8 cellular contexts compared by ENCODE assay signal in the genomic region with DNA sequence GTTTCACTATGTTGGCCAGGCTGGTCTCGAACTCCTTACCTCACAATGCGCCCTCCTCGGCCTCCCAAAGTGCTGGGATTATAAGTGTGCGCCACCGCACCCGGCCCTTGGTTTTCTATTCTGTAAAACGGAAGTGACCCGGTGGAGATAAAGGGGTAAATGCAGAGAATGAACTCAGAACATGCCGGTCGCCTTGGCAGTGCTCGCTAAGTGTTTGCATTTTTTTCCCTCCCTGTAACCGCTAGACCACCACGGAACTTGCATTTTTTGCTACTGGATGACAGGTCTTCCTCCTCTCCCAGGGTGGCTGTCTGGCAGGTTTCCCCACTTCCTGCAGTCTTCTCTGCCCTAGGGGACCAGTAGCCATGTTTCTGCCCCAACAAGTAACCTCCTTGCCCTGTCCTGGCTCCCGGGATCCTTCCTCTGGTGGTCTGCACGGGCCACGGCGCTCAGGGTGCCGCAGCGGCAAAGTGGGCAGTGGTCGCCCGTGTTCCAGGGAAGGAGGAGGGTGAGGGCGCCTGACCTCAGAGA. TPM values are rescaled to one million over a fixed set of nuclear protein-coding genes. Genes with fewer than 3 reads are reported as not detected.
DNase-seq lines count a peak whose midpoint lies in the region; ATAC-seq and TF ChIP-seq lines count a peak whose summit lies in the region.

No MANE protein-coding gene starts in this region.

- H3K9me2 ChIP-seq in GM23248 (ENCODE audit: insufficient read depth), result no peaks in the 10 kb centered on the region

- no peaks in the 10 kb centered on the region for H3K9me3 Mint-ChIP-seq in T-helper 1 cell treated with Interleukin-12 subunit alpha and Interleukin-12 subunit beta and Interleukin-4 antibody, amounts not matched to agents 30 μg/mL and 1 μg/mL, for 36 hours
- H3K9me3 Mint-ChIP-seq in stimulated activated effector memory CD8-positive, alpha-beta T cell treated with anti-CD3 and anti-CD28 coated beads, Interleukin-12 subunit alpha, Interleukin-12 subunit beta, amount 100 ng/mL, for 72 hours, result no peaks in the 10 kb centered on the region

- peaks cover 21% of the 10 kb centered on the region for H3K4me1 Mint-ChIP-seq in T-helper 1 cell treated with Interleukin-12 subunit alpha and Interleukin-12 subunit beta and Interleukin-4 antibody, amounts not matched to agents 30 μg/mL and 1 μg/mL, for 36 hours (ENCODE audit: low read depth)
- peaks cover 29% of the 10 kb centered on the region for H3K4me1 Mint-ChIP-seq in stimulated activated effector memory CD8-positive, alpha-beta T cell treated with anti-CD3 and anti-CD28 coated beads, Interleukin-12 subunit alpha, Interleukin-12 subunit beta, amount 100 ng/mL, for 72 hours

- H4K20me1 ChIP-seq in GM23248 (ENCODE audit: insufficient read depth), result no peaks in the 10 kb centered on the region

- intact Hi-C loops in esophagus squamous epithelium (cut with DNase I), result no loop called here

- H3K27me3 ChIP-seq in GM23248 (replicated peaks; ENCODE audit: insufficient read depth), result no peaks in the 10 kb centered on the region
- H3K27me3 ChIP-seq in esophagus squamous epithelium, result no peaks in the 10 kb centered on the region

- peak overlapping the region; percentile 93 for H2AFZ ChIP-seq in GM23248

- DNase-seq in GM23248 (no peak), esophagus squamous epithelium (lab: John Stamatoyannopoulos, UW) (no peak), GM10248 (ENCODE audit: extremely low spot score) (no peak), NCI-H1092 treated with DMSO at 0.1 percent for 48 hours (lab: John Stamatoyannopoulos, UW) (no peak)
- DNase-seq in stimulated activated effector memory CD8-positive, alpha-beta T cell treated with anti-CD3 and anti-CD28 coated beads, Interleukin-12 subunit alpha, Interleukin-12 subunit beta, amount 100 ng/mL, for 72 hours (ENCODE audit: low spot score in 2 of 2), result peak; percentile 21 to 67

- no peaks in the 10 kb centered on the region for H3K79me2 ChIP-seq in GM23248 (ENCODE audit: insufficient read depth)

- peak overlapping the region; percentile 85 for H3K9ac ChIP-seq in GM23248

- H3K4me3 ChIP-seq in GM23248 (peak overlapping the region; percentile 54), esophagus squamous epithelium (peak overlapping the region in 1 of 4 donors; percentile 49)

- peaks cover 9% of the 10 kb centered on the region for H3F3A ChIP-seq in GM23248 (ENCODE audit: insufficient read depth)

- H3K4me3 Mint-ChIP-seq in T-helper 1 cell treated with Interleukin-12 subunit alpha and Interleukin-12 subunit beta and Interleukin-4 antibody, amounts not matched to agents 30 μg/mL and 1 μg/mL, for 36 hours, result no peak overlapping the region
- peak overlapping the region; percentile 70 for H3K4me3 Mint-ChIP-seq in stimulated activated effector memory CD8-positive, alpha-beta T cell treated with anti-CD3 and anti-CD28 coated beads, Interleukin-12 subunit alpha, Interleukin-12 subunit beta, amount 100 ng/mL, for 72 hours

- no peak for TF ChIP-seq CTCF in esophagus squamous epithelium (IDR thresholded peaks at IDR 0.05)
- TF ChIP-seq CTCF in GM10248 (IDR thresholded peaks at IDR 0.05; ENCODE audit: control extremely low read depth, extremely low read depth, low read depth, missing control alignments), result no peak

- peaks cover 9% of the 10 kb centered on the region for H3K36me3 Mint-ChIP-seq in T-helper 1 cell treated with Interleukin-12 subunit alpha and Interleukin-12 subunit beta and Interleukin-4 antibody, amounts not matched to agents 30 μg/mL and 1 μg/mL, for 36 hours (ENCODE audit: low read depth)
- H3K36me3 Mint-ChIP-seq in stimulated activated effector memory CD8-positive, alpha-beta T cell treated with anti-CD3 and anti-CD28 coated beads, Interleukin-12 subunit alpha, Interleukin-12 subunit beta, amount 100 ng/mL, for 72 hours, result peaks cover 17% of the 10 kb centered on the region

- H3K27ac ChIP-seq in GM23248 (peak overlapping the region; percentile 95), esophagus squamous epithelium (peak overlapping the region; percentile 79 to 95 (median 88))

- no peaks in the 10 kb centered on the region for H3K27me3 Mint-ChIP-seq in T-helper 1 cell treated with Interleukin-12 subunit alpha and Interleukin-12 subunit beta and Interleukin-4 antibody, amounts not matched to agents 30 μg/mL and 1 μg/mL, for 36 hours (ENCODE audit: low read depth)

- CTCF ChIA-PET in GM10248 (lab: Yijun Ruan, JAX), result no interaction called here

- peak; percentile 49 for ATAC-seq in stimulated activated effector memory CD8-positive, alpha-beta T cell treated with anti-CD3 and anti-CD28 coated beads, Interleukin-12 subunit alpha, Interleukin-12 subunit beta, amount 100 ng/mL, for 72 hours
- ATAC-seq in HG02642 (IDR thresholded peaks at IDR 0.05; ENCODE audit: poor library complexity, unreplicated experiment), result no peak
- ATAC-seq in GM18502 (IDR thresholded peaks at IDR 0.05; ENCODE audit: poor library complexity, unreplicated experiment), result no peak

- peak overlapping the region; percentile 66 for H3K4me2 ChIP-seq in GM23248 (ENCODE audit: unreplicated experiment)

- in situ Hi-C loops in GM23248 (cut with MboI), result loop anchor here (25.0 kb wide), 1 partner anchor 1749 kb away; no protein-coding TSS in a partner anchor

- WGBS in GM23248 (ENCODE audit: low coverage in 1 of 2, low lambda C conversion rate in 2 of 2, missing lambda C conversion rate in 2 of 2), 2 experiments, result 89 to 90% methylated on average over 22 of the region's 22 CpGs
- whole genome bisulfite sequencing in esophagus squamous epithelium, 2 donors, result 72 to 81% methylated on average over 8 to 13 of the region's 22 CpGs

- H3K27ac Mint-ChIP-seq in T-helper 1 cell treated with Interleukin-12 subunit alpha and Interleukin-12 subunit beta and Interleukin-4 antibody, amounts not matched to agents 30 μg/mL and 1 μg/mL, for 36 hours, result peak overlapping the region; percentile 89
- peak overlapping the region; percentile 88 for H3K27ac Mint-ChIP-seq in stimulated activated effector memory CD8-positive, alpha-beta T cell treated with anti-CD3 and anti-CD28 coated beads, Interleukin-12 subunit alpha, Interleukin-12 subunit beta, amount 100 ng/mL, for 72 hours

- H3K4me1 ChIP-seq in GM23248 (ENCODE audit: insufficient read depth) (peaks cover 15% of the 10 kb centered on the region), esophagus squamous epithelium (peaks cover 3 to 39% (median 29%) of the 10 kb centered on the region in 3 donors)

- POLR2A ChIA-PET in GM10248 (lab: Yijun Ruan, JAX), result no interaction called here

- H3K36me3 ChIP-seq in GM23248 (ENCODE audit: low read depth) (no peaks in the 10 kb centered on the region), esophagus squamous epithelium (no peaks in the 10 kb centered on the region)

- no peak for TF ChIP-seq POLR2A in esophagus squamous epithelium (IDR thresholded peaks at IDR 0.05)

- H3K9me3 ChIP-seq in GM23248 (ENCODE audit: low read depth) (no peaks in the 10 kb centered on the region), esophagus squamous epithelium (no peaks in the 10 kb centered on the region)

RNA-seq across cellular contexts. Expression of a gene that starts 18.8 kb away (rescaled TPM):
- 13.8 and 24.3 TPM in 2 replicates for total RNA-seq in GM23248 (2014; rRNA removed; shearing (Covaris generic))
- 11.2 and 11.5 TPM in 2 replicates for polyA plus RNA-seq in GM23248 (2016; fragmentation: Nextera tagmentation; extraction: Ambion mirVana)
- 10 to 100 TPM in 1 of 4 donors, 1 to 10 TPM in 3; 6.6 to 11.6 (median 7.6) TPM for total RNA-seq in esophagus squamous epithelium

Comparison
In these comparisons a context has a peak if more than half of its experiments do, and no peak if none do; other contexts are left out.
1. DNase-seq: peak in stimulated activated effector memory CD8-positive, alpha-beta T cell treated with anti-CD3 and anti-CD28 coated beads, Interleukin-12 subunit alpha, Interleukin-12 subunit beta, amount 100 ng/mL, for 72 hours (2 of 2); none in GM23248 (single experiment), esophagus squamous epithelium (single experiment), GM10248 (single experiment) and NCI-H1092 treated with DMSO at 0.1 percent for 48 hours (single experiment).